In genomic region chr19:4359627-4360000, GRCh38 we compare ENCODE assay signal across 1 cellular context.
TF ChIP-seq lines count a peak whose summit lies in the region.

No MANE protein-coding gene starts in this region.

TF ChIP-seq in HCT116, 20 proteins besides CTCF, POLR2A, EP300 and RAD21 (continued from another document):
- TF ChIP-seq TCF7L2 (IDR thresholded peaks at IDR 0.05; ENCODE audit: borderline replicate concordance, extremely low read depth, insufficient read depth, insufficient read length) = no peak
- no peak for TF ChIP-seq ATF3 (IDR thresholded peaks at IDR 0.05)
- no peak for TF ChIP-seq EZH2 (IDR thresholded peaks at IDR 0.05)
- no peak for TF ChIP-seq SP1 (IDR thresholded peaks at IDR 0.05; ENCODE audit: low read depth)
- no peak for TF ChIP-seq EGR1 (IDR thresholded peaks at IDR 0.05; ENCODE audit: low read depth)
- TF ChIP-seq ZBTB33 (IDR thresholded peaks at IDR 0.05; ENCODE audit: extremely low read depth, insufficient replicate concordance, low read length) = no peak
- no peak for TF ChIP-seq YY1 (IDR thresholded peaks at IDR 0.05; ENCODE audit: extremely low read depth, insufficient replicate concordance, low read depth, low read length)
- no peak for TF ChIP-seq MAX (IDR thresholded peaks at IDR 0.05)
- TF ChIP-seq ELF1 (IDR thresholded peaks at IDR 0.05; ENCODE audit: borderline replicate concordance, low read depth) = no peak
- no peak for TF ChIP-seq ZNF274 (IDR thresholded peaks at IDR 0.05; ENCODE audit: low read depth, low read length)
- TF ChIP-seq JUND (IDR thresholded peaks at IDR 0.05) = no peak
- no peak for TF ChIP-seq REST (IDR thresholded peaks at IDR 0.05; ENCODE audit: low read depth)
- TF ChIP-seq EZH2phosphoT487 (IDR thresholded peaks at IDR 0.05; ENCODE audit: borderline replicate concordance) = no peak
- TF ChIP-seq CBX3 (IDR thresholded peaks at IDR 0.05; ENCODE audit: low read depth) = no peak
